ENCODE assay signal across 8 cellular contexts in the genomic region with DNA sequence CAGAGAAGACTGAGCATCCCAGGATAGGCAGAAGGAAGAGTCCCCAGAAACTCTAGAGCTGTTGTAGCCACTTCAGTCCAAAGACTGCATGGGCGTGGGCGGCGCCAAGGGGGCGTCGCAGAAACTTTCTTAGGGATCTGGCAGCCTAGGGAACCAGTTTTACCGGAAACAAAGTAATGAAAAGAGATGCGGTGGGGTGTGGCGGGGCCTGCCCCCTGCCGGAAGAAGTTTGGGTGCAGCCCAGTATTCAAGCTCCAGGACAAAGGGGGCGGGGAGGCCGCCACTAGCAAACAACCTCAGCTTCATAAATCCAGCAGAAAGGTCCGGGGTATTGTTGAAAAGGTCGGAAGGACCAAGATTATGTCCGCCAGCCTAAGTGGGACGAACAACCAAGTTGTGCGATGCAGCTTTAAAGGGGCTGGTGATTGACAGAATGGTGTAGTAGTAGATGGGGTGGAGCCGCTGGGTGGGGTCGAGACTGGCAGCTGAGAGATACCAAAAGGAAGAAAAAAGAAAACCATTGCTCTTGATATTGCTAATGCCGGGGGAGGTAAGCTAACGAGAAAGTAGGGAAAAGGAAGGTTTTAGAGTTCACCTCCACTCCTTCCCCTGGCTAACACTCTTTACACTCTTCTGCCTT.
DNase-seq lines count a peak whose midpoint lies in the region; FAIRE-seq and TF ChIP-seq lines count a peak whose summit lies in the region.

No MANE protein-coding gene starts in this region.

- FAIRE-seq in endothelial cell of umbilical vein (lab: Jason Lieb, UNC): peak; percentile 12

- POLR2A ChIA-PET in activated CD4-positive, alpha-beta T cell treated with anti-CD3 and anti-CD28 coated beads, Interleukin-2, amount 10 ng/mL, durations not matched to agents 7 days and 5 days (lab: Charles Lee): interaction anchor here (0.9 kb wide), 2 partner anchors 190 to 1099 kb away, joined by 3 to 5 read pairs; a partner anchor contains a TSS
- POLR2A ChIA-PET in endothelial cell of umbilical vein (lab: Charles Lee): interaction anchor here (0.8 kb wide), 1 partner anchor 419 kb away, joined by 3 read pairs; no protein-coding TSS in a partner anchor

- no peaks in the 10 kb centered on the region for H3K27me3 Mint-ChIP-seq in activated CD4-positive, alpha-beta T cell treated with anti-CD3 and anti-CD28 coated beads, Interleukin-2, amount 10 ng/mL, durations not matched to agents 7 days and 5 days

- H3K79me2 ChIP-seq in GM23248 (ENCODE audit: insufficient read depth) (no peaks in the 10 kb centered on the region), endothelial cell of umbilical vein (ENCODE audit: control insufficient read depth, insufficient read depth, low read length) (no peaks in the 10 kb centered on the region)

- H2AFZ ChIP-seq in GM23248: peak overlapping the region; percentile 99
- H2AFZ ChIP-seq in endothelial cell of umbilical vein (ENCODE audit: low read depth, low read length): peak overlapping the region; percentile 96

- H3K27ac ChIP-seq in GM23248 (no peak overlapping the region), endothelial cell of umbilical vein (ENCODE audit: insufficient read depth, low read depth, low read length) (peak overlapping the region; percentile 17), mucosa of rectum (ENCODE audit: low read depth in 2 of 2, low read length in 2 of 2) (peak overlapping the region; percentile 79 to 90), stomach smooth muscle (ENCODE audit: low read length) (no peak overlapping the region)

- H3K36me3 Mint-ChIP-seq in activated CD4-positive, alpha-beta T cell treated with anti-CD3 and anti-CD28 coated beads, Interleukin-2, amount 10 ng/mL, durations not matched to agents 7 days and 5 days (ENCODE audit: low read depth): no peaks in the 10 kb centered on the region

- peak; percentile 78 for DNase-seq in GM06990 (ENCODE audit: extremely low read depth, insufficient read length)
- DNase-seq in GM23248: peak; percentile 56
- DNase-seq in Kasumi-1 (lab: John Stamatoyannopoulos, UW): peak; percentile 75 to 76
- peak; percentile 51 for DNase-seq in activated CD4-positive, alpha-beta T cell treated with anti-CD3 and anti-CD28 coated beads, Interleukin-2, amount 10 ng/mL, durations not matched to agents 7 days and 5 days
- peak; percentile 6 for DNase-seq in endothelial cell of umbilical vein (ENCODE audit: low read depth, low spot score)
- DNase-seq in NCI-H226: no peak

- BruUV-seq in endothelial cell of umbilical vein (replicated peaks; lab: Mats Ljungman, UMichigan): no TSS peak

- peak overlapping the region; percentile 68 for H3K4me3 ChIP-seq in GM06990 (replicated peaks; ENCODE audit: low read depth, low read length)
- H3K4me3 ChIP-seq in GM23248: peak overlapping the region; percentile 93
- H3K4me3 ChIP-seq in endothelial cell of umbilical vein (replicated peaks in 1 of 3; ENCODE audit: insufficient read depth in 1 of 3, low read depth in 1 of 3, low read length in 3 of 3): peak overlapping the region; percentile 70 to 90 (median 86)
- H3K4me3 ChIP-seq in mucosa of rectum (ENCODE audit: low read length in 2 of 2): peak overlapping the region; percentile 81 to 84
- H3K4me3 ChIP-seq in stomach smooth muscle (ENCODE audit: low read length in 2 of 2): peak overlapping the region; percentile 78 to 85

- CTCF ChIA-PET in activated CD4-positive, alpha-beta T cell treated with anti-CD3 and anti-CD28 coated beads, Interleukin-2, amount 10 ng/mL, durations not matched to agents 7 days and 5 days (lab: Charles Lee): interaction anchor here (0.5 to 1.6 kb wide), 4 partner anchors 10 to 419 kb away, joined by 3 to 4 read pairs (median 4); a partner anchor contains a TSS
- CTCF ChIA-PET in endothelial cell of umbilical vein (lab: Charles Lee): interaction anchor here (1.2 to 1.9 kb wide), 4 partner anchors 191 to 818 kb away, joined by 4 to 10 read pairs (median 7); a partner anchor contains a TSS

- intact Hi-C loops in endothelial cell of umbilical vein (cut with micrococcal nuclease): loop anchor here (1.0 to 5.0 kb wide), 2 partner anchors 190 to 339 kb away; no protein-coding TSS in a partner anchor

- TF ChIP-seq CTCF in GM06990 (IDR thresholded peaks at IDR 0.05; ENCODE audit: insufficient read depth, low read length, poor library complexity, severe bottlenecking) (peak; percentile 54), endothelial cell of umbilical vein (IDR thresholded peaks at IDR 0.05; ENCODE audit: extremely low read depth in 1 of 2, insufficient read depth in 1 of 2, low read depth in 1 of 2, low read length in 2 of 2) (peak; percentile 23 to 27)

- H3K9me2 ChIP-seq in GM23248 (ENCODE audit: insufficient read depth): no peaks in the 10 kb centered on the region

- dilution Hi-C loops in endothelial cell of umbilical vein (cut with MboI; ENCODE audit: extremely low pct_ligation_motif_present, low sequenced_read_pairs): no loop called here

- 0 to 1% methylated on average over 13 to 20 of the region's 20 CpGs for WGBS in GM23248 (ENCODE audit: low coverage in 1 of 2, low lambda C conversion rate in 2 of 2, missing lambda C conversion rate in 2 of 2), 2 experiments

- in situ Hi-C loops in GM23248 (cut with MboI): no loop called here

- peaks cover 27% of the 10 kb centered on the region for H3K4me1 Mint-ChIP-seq in activated CD4-positive, alpha-beta T cell treated with anti-CD3 and anti-CD28 coated beads, Interleukin-2, amount 10 ng/mL, durations not matched to agents 7 days and 5 days

- peak overlapping the region; percentile 90 for H3K4me3 Mint-ChIP-seq in activated CD4-positive, alpha-beta T cell treated with anti-CD3 and anti-CD28 coated beads, Interleukin-2, amount 10 ng/mL, durations not matched to agents 7 days and 5 days

- peak overlapping the region; percentile 93 for H3K27ac Mint-ChIP-seq in activated CD4-positive, alpha-beta T cell treated with anti-CD3 and anti-CD28 coated beads, Interleukin-2, amount 10 ng/mL, durations not matched to agents 7 days and 5 days

- no peaks in the 10 kb centered on the region for H3K9me1 ChIP-seq in endothelial cell of umbilical vein (replicated peaks; ENCODE audit: control insufficient read depth, extremely low read depth, insufficient read depth, low read length)

- no peaks in the 10 kb centered on the region for H3K9me3 Mint-ChIP-seq in activated CD4-positive, alpha-beta T cell treated with anti-CD3 and anti-CD28 coated beads, Interleukin-2, amount 10 ng/mL, durations not matched to agents 7 days and 5 days

- H3K27me3 ChIP-seq in GM06990 (replicated peaks; ENCODE audit: control insufficient read depth, insufficient read depth, low read length) (no peaks in the 10 kb centered on the region), GM23248 (replicated peaks; ENCODE audit: insufficient read depth) (no peaks in the 10 kb centered on the region), endothelial cell of umbilical vein (ENCODE audit: control insufficient read depth in 2 of 2, insufficient read depth in 2 of 2, low read length in 2 of 2) (no peaks in the 10 kb centered on the region), mucosa of rectum (ENCODE audit: control insufficient read depth in 2 of 2, insufficient read depth in 2 of 2, low read length in 2 of 2) (no peaks in the 10 kb centered on the region), stomach smooth muscle (ENCODE audit: control insufficient read depth in 1 of 2, insufficient read depth in 2 of 2, low read length in 2 of 2) (peaks cover 0 to 3% of the 10 kb centered on the region in 2 donors)

- peak overlapping the region; percentile 72 for H3K9ac ChIP-seq in GM23248
- peak overlapping the region; percentile 67 for H3K9ac ChIP-seq in endothelial cell of umbilical vein (replicated peaks; ENCODE audit: extremely low read depth, insufficient read depth, low read length)
- peak overlapping the region; percentile 57 to 70 for H3K9ac ChIP-seq in mucosa of rectum (ENCODE audit: low read depth in 1 of 2, low read length in 2 of 2)
- peak overlapping the region; percentile 64 to 76 for H3K9ac ChIP-seq in stomach smooth muscle (ENCODE audit: low read length in 2 of 2)

- no peaks in the 10 kb centered on the region for H3F3A ChIP-seq in GM23248 (ENCODE audit: insufficient read depth)

- H3K4me1 ChIP-seq in GM23248 (ENCODE audit: insufficient read depth) (no peaks in the 10 kb centered on the region), endothelial cell of umbilical vein (ENCODE audit: control insufficient read depth, extremely low read depth, insufficient read depth, low read length) (no peaks in the 10 kb centered on the region), mucosa of rectum (ENCODE audit: control insufficient read depth in 2 of 2, insufficient read depth in 2 of 2, low read length in 2 of 2) (peaks cover 0 to 4% of the 10 kb centered on the region in 2 donors), stomach smooth muscle (ENCODE audit: control insufficient read depth, insufficient read depth, low read length) (no peaks in the 10 kb centered on the region)

- H3K9me3 ChIP-seq in GM23248 (ENCODE audit: low read depth) (no peaks in the 10 kb centered on the region), endothelial cell of umbilical vein (replicated peaks; ENCODE audit: control insufficient read depth, insufficient read depth, low read length) (no peaks in the 10 kb centered on the region), mucosa of rectum (ENCODE audit: control insufficient read depth in 2 of 2, low read length in 2 of 2) (no peaks in the 10 kb centered on the region), stomach smooth muscle (ENCODE audit: control insufficient read depth in 2 of 2, low read length in 2 of 2) (no peaks in the 10 kb centered on the region)

- no peaks in the 10 kb centered on the region for H3K36me3 ChIP-seq in GM06990 (ENCODE audit: control insufficient read depth, insufficient read depth, low read length)
- H3K36me3 ChIP-seq in GM23248 (ENCODE audit: low read depth): no peaks in the 10 kb centered on the region
- H3K36me3 ChIP-seq in endothelial cell of umbilical vein (ENCODE audit: control insufficient read depth in 2 of 2, extremely low read depth in 1 of 2, insufficient read depth in 2 of 2, low read length in 2 of 2): no peaks in the 10 kb centered on the region
- H3K36me3 ChIP-seq in mucosa of rectum (ENCODE audit: control insufficient read depth in 2 of 2, insufficient read depth in 2 of 2, low read length in 2 of 2): no peaks in the 10 kb centered on the region
- H3K36me3 ChIP-seq in stomach smooth muscle (ENCODE audit: control insufficient read depth in 2 of 2, insufficient read depth in 2 of 2, low read length in 2 of 2): no peaks in the 10 kb centered on the region

- H4K20me1 ChIP-seq in GM23248 (ENCODE audit: insufficient read depth) (no peaks in the 10 kb centered on the region), endothelial cell of umbilical vein (replicated peaks; ENCODE audit: control insufficient read depth, extremely low read depth, insufficient read depth, low read length) (no peaks in the 10 kb centered on the region)

- H3K4me2 ChIP-seq in GM23248 (ENCODE audit: unreplicated experiment) (peak overlapping the region; percentile 88), endothelial cell of umbilical vein (ENCODE audit: insufficient read depth, low read length) (peak overlapping the region; percentile 88)

- TF ChIP-seq POLR2A in endothelial cell of umbilical vein (IDR thresholded peaks at IDR 0.05; ENCODE audit: low read depth, low read length): no peak

TF ChIP-seq in endothelial cell of umbilical vein, 7 proteins besides CTCF, POLR2A, EP300 and RAD21 (continues in another document):
- TF ChIP-seq JUN (IDR thresholded peaks at IDR 0.05; ENCODE audit: borderline replicate concordance, insufficient read depth, insufficient read length, low read depth): no peak

Comparison
In these comparisons a context has a peak if more than half of its experiments do, and no peak if none do; other contexts are left out.
1. H3K27ac ChIP-seq: peak in endothelial cell of umbilical vein (single experiment) and mucosa of rectum (2 of 2); none in GM23248 (single experiment) and stomach smooth muscle (single experiment).
2. Peak in every context shown above with its lines, with median percentiles within 50 percentile points of each other: H3K4me3 ChIP-seq and H3K9ac ChIP-seq.